ENCODE assay signal across 1 cellular context in genomic region chr5:132812949-132813598, GRCh38.
TF ChIP-seq lines count a peak whose summit lies in the region.

TSS of gene SOWAHA (plus strand) at chr5:132813302. CDS start at chr5:132813622, 320 bp downstream.

TF ChIP-seq in HCT116, 20 proteins besides CTCF, POLR2A, EP300 and RAD21 (continued from another document):
- TF ChIP-seq REST (IDR thresholded peaks at IDR 0.05; ENCODE audit: low read depth) (no peak), POLR2AphosphoS5 (IDR thresholded peaks at IDR 0.05; ENCODE audit: low read depth, low read length) (no peak), ZBTB33 (IDR thresholded peaks at IDR 0.05; ENCODE audit: extremely low read depth, insufficient replicate concordance, low read length) (no peak), EGR1 (IDR thresholded peaks at IDR 0.05; ENCODE audit: low read depth) (0 out of 2 replicates have a peak, but pooled peaks have one; percentile 27)
